Comparison of ENCODE assay signal across 15 cellular contexts in genomic region chr7:46257766-46258448, GRCh38.
DNase-seq lines count a peak whose midpoint lies in the region; ATAC-seq and TF ChIP-seq lines count a peak whose summit lies in the region.
"Had no signal": no experiment of that assay in that cellular context is flagged by ENCODE, and none has a peak within 500 bp of the region (broad histone marks: within the 10 kb centered on the region; RNA-seq: fewer than 3 reads in every experiment).

No MANE protein-coding gene starts in this region.

- POLR2A ChIA-PET in MCF 10A (lab: Yijun Ruan, JAX) = interaction anchor here (0.7 to 0.9 kb wide), 2 partner anchors 33 to 89 kb away, joined by 3 to 4 read pairs; no protein-coding TSS in a partner anchor

- no peak for TF ChIP-seq CTCF in MCF 10A (IDR thresholded peaks at IDR 0.05; ENCODE audit: unreplicated experiment)
- no peak for TF ChIP-seq CTCF in breast epithelium (IDR thresholded peaks at IDR 0.05)
- no peak for TF ChIP-seq CTCF in fibroblast of pulmonary artery (IDR thresholded peaks at IDR 0.05; ENCODE audit: low read length, missing control alignments)
- TF ChIP-seq CTCF in thyroid gland (IDR thresholded peaks at IDR 0.05) = no peak

- H3K9me3 Mint-ChIP-seq in MCF 10A (ENCODE audit: unreplicated experiment) = peaks cover 7% of the 10 kb centered on the region

- no peaks in the 10 kb centered on the region for H3K27me3 Mint-ChIP-seq in MCF 10A (ENCODE audit: insufficient read depth, unreplicated experiment)

- H3K4me1 ChIP-seq in breast epithelium = no peaks in the 10 kb centered on the region
- H3K4me1 ChIP-seq in SJSA1 (replicated peaks) = peaks cover 31% of the 10 kb centered on the region
- no peaks in the 10 kb centered on the region for H3K4me1 ChIP-seq in thyroid gland

- no peaks in the 10 kb centered on the region for H3K36me3 ChIP-seq in breast epithelium
- no peaks in the 10 kb centered on the region for H3K36me3 ChIP-seq in SJSA1
- no peaks in the 10 kb centered on the region for H3K36me3 ChIP-seq in thyroid gland

- H3K36me3 Mint-ChIP-seq in MCF 10A (ENCODE audit: insufficient read depth, unreplicated experiment) = no peaks in the 10 kb centered on the region

- H3K4me3 Mint-ChIP-seq in MCF 10A (ENCODE audit: unreplicated experiment) = no peak overlapping the region
- H3K4me3 Mint-ChIP-seq: naive thymus-derived CD4-positive, alpha-beta T cell had no signal

- H3K27me3 ChIP-seq in breast epithelium (no peaks in the 10 kb centered on the region), SJSA1 (replicated peaks) (no peaks in the 10 kb centered on the region), thyroid gland (no peaks in the 10 kb centered on the region)

- TF ChIP-seq POLR2A in breast epithelium (IDR thresholded peaks at IDR 0.05) = no peak
- TF ChIP-seq POLR2A in thyroid gland (IDR thresholded peaks at IDR 0.05) = no peak

- H3K27ac ChIP-seq in breast epithelium = no peak overlapping the region
- peak overlapping the region; percentile 20 for H3K27ac ChIP-seq in SJSA1
- no peak overlapping the region for H3K27ac ChIP-seq in substantia nigra (ENCODE audit: low read depth, low read length, poor library complexity, severe bottlenecking)
- H3K27ac ChIP-seq in thyroid gland = no peak overlapping the region

- CTCF ChIA-PET in MCF 10A (lab: Yijun Ruan, JAX) = interaction anchor here (1.2 kb wide), 1 partner anchor 335 kb away, joined by 3 read pairs; no protein-coding TSS in a partner anchor

- peaks cover 20% of the 10 kb centered on the region for H3K4me1 Mint-ChIP-seq in MCF 10A (ENCODE audit: insufficient read depth, unreplicated experiment)

- no peak for ATAC-seq in GM19467 (IDR thresholded peaks at IDR 0.05; ENCODE audit: unreplicated experiment)
- ATAC-seq: naive thymus-derived CD4-positive, alpha-beta T cell; Right ventricle myocardium inferior had no signal

- peaks cover 10 to 22% of the 10 kb centered on the region in 2 donors for H3K9me3 ChIP-seq in breast epithelium
- peaks cover 4% of the 10 kb centered on the region for H3K9me3 ChIP-seq in SJSA1 (replicated peaks)
- H3K9me3 ChIP-seq in thyroid gland = no peaks in the 10 kb centered on the region

- H3K27ac Mint-ChIP-seq in MCF 10A (ENCODE audit: low read depth, unreplicated experiment) = peak overlapping the region; percentile 18
- H3K27ac Mint-ChIP-seq: naive thymus-derived CD4-positive, alpha-beta T cell had no signal

- WGBS in thyroid gland, 2 donors = 75 to 78% methylated on average over 3 of the region's 3 CpGs

- peak; percentile 79 for DNase-seq in MCF 10A (ENCODE audit: unreplicated experiment)
- no peak for DNase-seq in breast epithelium (ENCODE audit: low spot score in 2 of 2)
- DNase-seq in SJSA1 (ENCODE audit: low read depth in 1 of 2, low spot score in 2 of 2) = peak in 1 of 2 experiments; percentile 59
- peak; percentile 87 for DNase-seq in fibroblast of pulmonary artery (ENCODE audit: low read depth)
- no peak for DNase-seq in substantia nigra (lab: John Stamatoyannopoulos, UW)
- DNase-seq in stimulated activated CD4-positive, alpha-beta T cell treated with anti-CD3 and anti-CD28 coated beads, Interleukin-1b, Interleukin-23, amount 100 ng/mL, for 48 hours = no peak
- DNase-seq in thyroid gland = no peak
- DNase-seq: 8988T; activated CD4-positive, CD25-positive, alpha-beta regulatory T cell treated with anti-CD3 and anti-CD28 coated beads, Interleukin-2, amount 50 U/mL, for 72 hours; cortex of kidney; naive thymus-derived CD4-positive, alpha-beta T cell; NCI-H2081; stimulated activated naive CD4-positive, alpha-beta T cell had no signal

- no peak overlapping the region for H3K4me3 ChIP-seq in breast epithelium
- H3K4me3 ChIP-seq in SJSA1 = no peak overlapping the region
- no peak overlapping the region for H3K4me3 ChIP-seq in fibroblast of pulmonary artery (replicated peaks; ENCODE audit: low read depth, low read length)
- H3K4me3 ChIP-seq in thyroid gland (replicated peaks in 1 of 3) = no peak overlapping the region

- intact Hi-C loops in MCF 10A (cut with micrococcal nuclease) (loop anchor here (2.0 to 10.0 kb wide), 2 partner anchors 93 to 333 kb away; no protein-coding TSS in a partner anchor), breast epithelium (cut with DNase I; ENCODE audit: low total_unique reads) (no loop called here), thyroid gland (cut with DNase I) (no loop called here)

- no TSS peak for BruUV-seq in MCF 10A (replicated peaks; lab: Mats Ljungman, UMichigan)

Comparison
In these comparisons a context has a peak if more than half of its experiments do, and no peak if none do; other contexts are left out.
1. DNase-seq: peak in MCF 10A (single experiment) and fibroblast of pulmonary artery (single experiment); none in breast epithelium (0 of 2), substantia nigra (0 of 49), stimulated activated CD4-positive, alpha-beta T cell treated with anti-CD3 and anti-CD28 coated beads, Interleukin-1b, Interleukin-23, amount 100 ng/mL, for 48 hours (single experiment) and thyroid gland (0 of 2).